In the genomic region with DNA sequence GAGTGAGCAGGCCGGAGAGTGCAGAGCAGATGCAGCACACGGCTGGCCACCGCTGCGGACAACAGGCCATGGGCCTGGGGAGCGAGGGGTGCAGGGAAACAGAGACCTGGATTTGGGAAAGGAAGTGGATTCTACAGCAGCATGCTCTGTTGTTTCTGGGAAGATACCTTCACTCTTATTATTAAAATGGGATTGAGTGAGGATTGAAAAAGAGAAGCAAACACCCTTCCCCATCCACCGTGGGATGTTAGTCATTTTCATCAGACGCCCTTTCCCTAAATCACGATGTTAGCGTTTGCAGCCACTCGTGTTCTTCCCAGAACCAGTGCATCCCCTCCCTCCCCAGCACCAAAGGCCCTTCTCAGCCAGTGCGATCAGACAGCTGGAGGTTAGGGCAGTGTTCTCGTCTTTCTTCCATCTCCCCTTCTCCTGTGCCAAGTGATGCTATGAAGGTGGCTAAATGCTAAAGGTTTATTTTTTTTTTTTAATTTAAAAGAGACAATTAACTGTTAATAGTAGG, we compare ENCODE assay signal across 1 cellular context.
TF ChIP-seq lines count a peak whose summit lies in the region.

No MANE protein-coding gene starts in this region.

TF ChIP-seq in IMR-90, 13 proteins besides CTCF, POLR2A, EP300 and RAD21:
- TF ChIP-seq, protein P1, sequence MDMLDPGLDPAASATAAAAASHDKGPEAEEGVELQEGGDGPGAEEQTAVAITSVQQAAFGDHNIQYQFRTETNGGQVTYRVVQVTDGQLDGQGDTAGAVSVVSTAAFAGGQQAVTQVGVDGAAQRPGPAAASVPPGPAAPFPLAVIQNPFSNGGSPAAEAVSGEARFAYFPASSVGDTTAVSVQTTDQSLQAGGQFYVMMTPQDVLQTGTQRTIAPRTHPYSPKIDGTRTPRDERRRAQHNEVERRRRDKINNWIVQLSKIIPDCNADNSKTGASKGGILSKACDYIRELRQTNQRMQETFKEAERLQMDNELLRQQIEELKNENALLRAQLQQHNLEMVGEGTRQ (IDR thresholded peaks at IDR 0.05; ENCODE audit: low read depth, low read length) = no peak
TF ChIP-seq in IMR-90: peak in this region for 0.
